12 cellular contexts compared by ENCODE assay signal in the genomic region with DNA sequence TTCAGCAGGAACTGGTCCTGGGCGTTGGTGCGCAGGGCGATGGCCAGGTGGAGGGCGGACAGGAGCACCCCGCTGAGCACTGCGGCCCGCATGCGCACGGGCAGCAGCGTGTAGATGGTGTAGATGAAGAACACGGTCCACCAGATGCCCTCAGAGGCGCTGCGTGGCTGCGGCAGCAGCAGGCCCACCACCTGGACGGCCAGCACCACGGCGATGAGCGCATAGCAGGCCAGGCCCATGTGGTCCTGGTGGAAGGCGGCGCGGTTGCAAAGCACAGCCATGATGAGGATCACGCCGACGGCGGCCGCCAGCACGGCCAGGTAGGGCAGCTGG. TPM values are rescaled to one million over a fixed set of nuclear protein-coding genes. Genes with fewer than 3 reads are reported as not detected.
DNase-seq lines count a peak whose midpoint lies in the region; ATAC-seq and TF ChIP-seq lines count a peak whose summit lies in the region.
"Had no signal": no experiment of that assay in that cellular context is flagged by ENCODE, and none has a peak within 500 bp of the region (broad histone marks: within the 10 kb centered on the region; RNA-seq: fewer than 3 reads in every experiment).

No MANE protein-coding gene starts in this region.

- peaks cover 63% of the 10 kb centered on the region for H3K4me1 ChIP-seq in left ventricle myocardium inferior
- no peaks in the 10 kb centered on the region for H3K4me1 ChIP-seq in urinary bladder (ENCODE audit: insufficient read depth)
- peaks cover 0 to 5% of the 10 kb centered on the region in 2 experiments; a peak in 1 of 4 replicates for H3K4me1 ChIP-seq in SK-N-SH (ENCODE audit: control insufficient read depth in 1 of 2, insufficient read depth in 2 of 2, low read depth in 1 of 2, low read length in 1 of 2)
- H3K4me1 ChIP-seq: parathyroid adenoma had no signal

- H3K79me2 ChIP-seq in SK-N-SH (ENCODE audit: insufficient read depth) = no peaks in the 10 kb centered on the region
- H3K79me2 ChIP-seq: parathyroid adenoma had no signal

- H3K27me3 Mint-ChIP-seq in activated naive CD8-positive, alpha-beta T cell = peaks cover 35% of the 10 kb centered on the region
- H3K27me3 Mint-ChIP-seq in activated naive CD8-positive, alpha-beta T cell treated with anti-CD3 and anti-CD28 coated beads, Interleukin-2, amount 50 U/mL, for 24 hours = peaks cover 64% of the 10 kb centered on the region
- peaks cover 46% of the 10 kb centered on the region for H3K27me3 Mint-ChIP-seq in osteocyte (ENCODE audit: unreplicated experiment)

- H3K4me3 Mint-ChIP-seq in activated naive CD8-positive, alpha-beta T cell = peak overlapping the region; percentile 78
- no peak overlapping the region for H3K4me3 Mint-ChIP-seq in activated naive CD8-positive, alpha-beta T cell treated with anti-CD3 and anti-CD28 coated beads, Interleukin-2, amount 50 U/mL, for 24 hours
- H3K4me3 Mint-ChIP-seq in osteocyte (ENCODE audit: unreplicated experiment) = peak overlapping the region; percentile 59

- H4K20me1 ChIP-seq in SK-N-SH (ENCODE audit: insufficient read depth) = no peaks in the 10 kb centered on the region

- peak overlapping the region; percentile 86 for H3K4me3 ChIP-seq in left ventricle myocardium inferior
- H3K4me3 ChIP-seq in urinary bladder (ENCODE audit: low read depth, low read length) = peak overlapping the region; percentile 77
- H3K4me3 ChIP-seq in SK-N-SH (ENCODE audit: low read depth in 2 of 2, low read length in 1 of 2) = no peak overlapping the region

- H3K36me3 Mint-ChIP-seq in activated naive CD8-positive, alpha-beta T cell = no peaks in the 10 kb centered on the region
- no peaks in the 10 kb centered on the region for H3K36me3 Mint-ChIP-seq in activated naive CD8-positive, alpha-beta T cell treated with anti-CD3 and anti-CD28 coated beads, Interleukin-2, amount 50 U/mL, for 24 hours (ENCODE audit: low read depth)
- peaks cover 3% of the 10 kb centered on the region for H3K36me3 Mint-ChIP-seq in osteocyte (ENCODE audit: unreplicated experiment)

- POLR2A ChIA-PET in SK-N-SH (lab: Yijun Ruan, JAX) = no interaction called here

- no peaks in the 10 kb centered on the region for H3F3A ChIP-seq in SK-N-SH (replicated peaks; ENCODE audit: insufficient read depth)

- TF ChIP-seq CTCF in left ventricle myocardium inferior (IDR thresholded peaks at IDR 0.05; ENCODE audit: borderline replicate concordance) = no peak
- no peak for TF ChIP-seq CTCF in osteocyte (IDR thresholded peaks at IDR 0.05)
- no peak for TF ChIP-seq CTCF in SK-N-SH (IDR thresholded peaks at IDR 0.05)

- H3K27ac Mint-ChIP-seq in activated naive CD8-positive, alpha-beta T cell = no peak overlapping the region
- no peak overlapping the region for H3K27ac Mint-ChIP-seq in activated naive CD8-positive, alpha-beta T cell treated with anti-CD3 and anti-CD28 coated beads, Interleukin-2, amount 50 U/mL, for 24 hours
- H3K27ac Mint-ChIP-seq in osteocyte (ENCODE audit: unreplicated experiment) = no peak overlapping the region

- no peak for TF ChIP-seq RAD21 in SK-N-SH (IDR thresholded peaks at IDR 0.05; ENCODE audit: low read length)

- H3K9me2 ChIP-seq in SK-N-SH = no peaks in the 10 kb centered on the region

- H3K4me1 Mint-ChIP-seq in activated naive CD8-positive, alpha-beta T cell (ENCODE audit: low read depth) = peaks cover 1% of the 10 kb centered on the region
- H3K4me1 Mint-ChIP-seq in activated naive CD8-positive, alpha-beta T cell treated with anti-CD3 and anti-CD28 coated beads, Interleukin-2, amount 50 U/mL, for 24 hours = no peaks in the 10 kb centered on the region
- peaks cover 13% of the 10 kb centered on the region for H3K4me1 Mint-ChIP-seq in osteocyte (ENCODE audit: unreplicated experiment)

- CTCF ChIA-PET in SK-N-SH (lab: Yijun Ruan, JAX) = interaction anchor here (0.6 to 4.5 kb wide), 11 partner anchors 10 to 293 kb away, joined by 3 to 13 read pairs (median 3); no protein-coding TSS in a partner anchor

- peak overlapping the region; percentile 92 for H3K27ac ChIP-seq in left ventricle myocardium inferior (replicated peaks)
- no peak overlapping the region for H3K27ac ChIP-seq in urinary bladder (ENCODE audit: low read depth)
- no peak overlapping the region for H3K27ac ChIP-seq in SK-N-SH (ENCODE audit: low read depth in 2 of 2, low read length in 1 of 2)
- H3K27ac ChIP-seq: parathyroid adenoma had no signal

- no peaks in the 10 kb centered on the region for H3K9me3 Mint-ChIP-seq in activated naive CD8-positive, alpha-beta T cell (ENCODE audit: low read depth)
- H3K9me3 Mint-ChIP-seq in activated naive CD8-positive, alpha-beta T cell treated with anti-CD3 and anti-CD28 coated beads, Interleukin-2, amount 50 U/mL, for 24 hours = no peaks in the 10 kb centered on the region
- H3K9me3 Mint-ChIP-seq in osteocyte (ENCODE audit: unreplicated experiment) = no peaks in the 10 kb centered on the region

- DNase-seq in activated naive CD8-positive, alpha-beta T cell treated with anti-CD3 and anti-CD28 coated beads, Interleukin-2, amount 50 U/mL, for 24 hours = no peak
- no peak for DNase-seq in left ventricle myocardium inferior
- DNase-seq in osteocyte (ENCODE audit: extremely low spot score, unreplicated experiment) = no peak
- no peak for DNase-seq in activated CD4-positive, alpha-beta T cell treated with anti-CD3 and anti-CD28 coated beads for 1 hour
- no peak for DNase-seq in SK-N-SH
- DNase-seq: activated CD4-positive, alpha-beta T cell treated with anti-CD3 and anti-CD28 coated beads, Interleukin-2, amount 50 U/mL, for 4 hours; kidney glomerular epithelial cell; NCI-H2081 had no signal

- H3K9ac ChIP-seq in SK-N-SH = no peak overlapping the region
- H3K9ac ChIP-seq: parathyroid adenoma had no signal

- H3K36me3 ChIP-seq in left ventricle myocardium inferior = peaks cover 7% of the 10 kb centered on the region
- H3K36me3 ChIP-seq in urinary bladder (ENCODE audit: insufficient read depth) = no peaks in the 10 kb centered on the region
- no peaks in the 10 kb centered on the region for H3K36me3 ChIP-seq in SK-N-SH (replicated peaks in 1 of 2; ENCODE audit: control insufficient read depth in 1 of 2, insufficient read depth in 2 of 2, low read length in 1 of 2)

- no peak overlapping the region for H2AFZ ChIP-seq in SK-N-SH (ENCODE audit: low read depth)

- peaks cover 56% of the 10 kb centered on the region for H3K27me3 ChIP-seq in left ventricle myocardium inferior (ENCODE audit: low read depth)
- H3K27me3 ChIP-seq in SK-N-SH (ENCODE audit: insufficient read depth) = peaks cover 62% of the 10 kb centered on the region

- TF ChIP-seq EP300 in SK-N-SH (IDR thresholded peaks at IDR 0.05; ENCODE audit: borderline replicate concordance in 1 of 2, low read depth in 1 of 2, low read length in 1 of 2) = no peak

- ATAC-seq in activated naive CD8-positive, alpha-beta T cell treated with anti-CD3 and anti-CD28 coated beads, Interleukin-2, amount 50 U/mL, for 24 hours = no peak
- no peak for ATAC-seq in GM19455 (IDR thresholded peaks at IDR 0.05; ENCODE audit: unreplicated experiment)

- H3K9me3 ChIP-seq in left ventricle myocardium inferior (replicated peaks) (no peaks in the 10 kb centered on the region), SK-N-SH (no peaks in the 10 kb centered on the region)

- no peak overlapping the region for H3K4me2 ChIP-seq in SK-N-SH

- 64% methylated on average over 27 of the region's 27 CpGs for WGBS in urinary bladder
- 91% methylated on average over 10 of the region's 27 CpGs for WGBS in SK-N-SH (ENCODE audit: low lambda C conversion rate)

- intact Hi-C loops in left ventricle myocardium inferior (cut with micrococcal nuclease) = no loop called here

TF ChIP-seq in SK-N-SH, 30 proteins besides CTCF, POLR2A, EP300 and RAD21 (continues in another document):
- no peak for TF ChIP-seq CHD2 (IDR thresholded peaks at IDR 0.05; ENCODE audit: low read length, partially characterized antibody)
- TF ChIP-seq MEF2A (IDR thresholded peaks at IDR 0.05; ENCODE audit: borderline replicate concordance, low read depth) = no peak
- TF ChIP-seq ELF1 (IDR thresholded peaks at IDR 0.05) = no peak
- TF ChIP-seq SIN3A (IDR thresholded peaks at IDR 0.05; ENCODE audit: borderline replicate concordance, low read depth, low read length) = no peak
- no peak for TF ChIP-seq EZH2phosphoT487 (IDR thresholded peaks at IDR 0.05; ENCODE audit: borderline replicate concordance, low read depth)
- TF ChIP-seq SMC3 (IDR thresholded peaks at IDR 0.05; ENCODE audit: low read depth, low read length) = no peak
- TF ChIP-seq MXI1 (IDR thresholded peaks at IDR 0.05; ENCODE audit: low read depth, low read length) = no peak
- TF ChIP-seq, protein P1, sequence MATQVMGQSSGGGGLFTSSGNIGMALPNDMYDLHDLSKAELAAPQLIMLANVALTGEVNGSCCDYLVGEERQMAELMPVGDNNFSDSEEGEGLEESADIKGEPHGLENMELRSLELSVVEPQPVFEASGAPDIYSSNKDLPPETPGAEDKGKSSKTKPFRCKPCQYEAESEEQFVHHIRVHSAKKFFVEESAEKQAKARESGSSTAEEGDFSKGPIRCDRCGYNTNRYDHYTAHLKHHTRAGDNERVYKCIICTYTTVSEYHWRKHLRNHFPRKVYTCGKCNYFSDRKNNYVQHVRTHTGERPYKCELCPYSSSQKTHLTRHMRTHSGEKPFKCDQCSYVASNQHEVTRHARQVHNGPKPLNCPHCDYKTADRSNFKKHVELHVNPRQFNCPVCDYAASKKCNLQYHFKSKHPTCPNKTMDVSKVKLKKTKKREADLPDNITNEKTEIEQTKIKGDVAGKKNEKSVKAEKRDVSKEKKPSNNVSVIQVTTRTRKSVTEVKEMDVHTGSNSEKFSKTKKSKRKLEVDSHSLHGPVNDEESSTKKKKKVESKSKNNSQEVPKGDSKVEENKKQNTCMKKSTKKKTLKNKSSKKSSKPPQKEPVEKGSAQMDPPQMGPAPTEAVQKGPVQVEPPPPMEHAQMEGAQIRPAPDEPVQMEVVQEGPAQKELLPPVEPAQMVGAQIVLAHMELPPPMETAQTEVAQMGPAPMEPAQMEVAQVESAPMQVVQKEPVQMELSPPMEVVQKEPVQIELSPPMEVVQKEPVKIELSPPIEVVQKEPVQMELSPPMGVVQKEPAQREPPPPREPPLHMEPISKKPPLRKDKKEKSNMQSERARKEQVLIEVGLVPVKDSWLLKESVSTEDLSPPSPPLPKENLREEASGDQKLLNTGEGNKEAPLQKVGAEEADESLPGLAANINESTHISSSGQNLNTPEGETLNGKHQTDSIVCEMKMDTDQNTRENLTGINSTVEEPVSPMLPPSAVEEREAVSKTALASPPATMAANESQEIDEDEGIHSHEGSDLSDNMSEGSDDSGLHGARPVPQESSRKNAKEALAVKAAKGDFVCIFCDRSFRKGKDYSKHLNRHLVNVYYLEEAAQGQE (IDR thresholded peaks at IDR 0.05; ENCODE audit: low read depth, low read length) = no peak

RNA-seq across cellular contexts. Expression of a gene that starts 1.5 kb away (rescaled TPM):
- 249 TPM for total RNA-seq in left ventricle myocardium inferior
- 10.6 and 15.3 TPM in 2 replicates for total RNA-seq in osteocyte
- total RNA-seq in urinary bladder = 25.1 TPM
- 53.1 TPM for polyA plus RNA-seq in urinary bladder
- polyA plus RNA-seq in SK-N-SH (2012; rRNA removed) = 0.21 and 0.23 TPM in 2 replicates
- polyA plus RNA-seq in SK-N-SH (2012; cell fraction: cytosol; rRNA removed) = 0.13 and 0.48 TPM in 2 replicates
- 0.13 and 0.38 TPM in 2 replicates for polyA plus RNA-seq in SK-N-SH (2012; cell fraction: nucleus; rRNA removed)

Comparison
In these comparisons a context has a peak if more than half of its experiments do, and no peak if none do; other contexts are left out.
1. H3K4me3 ChIP-seq: peak in left ventricle myocardium inferior (single experiment) and urinary bladder (single experiment); none in SK-N-SH (0 of 2).